24 cellular contexts compared by ENCODE assay signal in genomic region chr16:54591816-54592246, GRCh38.
"Had no signal": no experiment of that assay in that cellular context is flagged by ENCODE, and none has a peak within 500 bp of the region (broad histone marks: within the 10 kb centered on the region; RNA-seq: fewer than 3 reads in every experiment).

No MANE protein-coding gene starts in this region.

- H3K4me1 ChIP-seq: parathyroid adenoma, upper lobe of left lung had no signal

- H3K4me1 Mint-ChIP-seq: activated naive CD4-positive, alpha-beta T cell treated with anti-CD3 and anti-CD28 coated beads, Interleukin-2, amount 50 U/mL, for 24 hours; natural killer cell had no signal

- H3K36me3 Mint-ChIP-seq: activated naive CD4-positive, alpha-beta T cell treated with anti-CD3 and anti-CD28 coated beads, Interleukin-2, amount 50 U/mL, for 24 hours; natural killer cell had no signal

- H3K79me2 ChIP-seq: parathyroid adenoma had no signal

- H3K4me3 ChIP-seq: upper lobe of left lung had no signal

- H3K4me3 Mint-ChIP-seq: activated naive CD4-positive, alpha-beta T cell treated with anti-CD3 and anti-CD28 coated beads, Interleukin-2, amount 50 U/mL, for 24 hours; dendritic cell treated with granulocyte-macrophage colony-stimulating factor and Interleukin-4, amounts not matched to agents 40 ng/mL and 50 ng/mL, for 4 days; natural killer cell; T-helper 2 cell treated with Interferon-gamma antibody and Interleukin-4, amounts not matched to agents 5 μg/mL and 100 μg/mL, for 36 hours had no signal

- DNase-seq: activated CD4-positive, alpha-beta T cell treated with anti-CD3 and anti-CD28 coated beads, Interleukin-2, amount 50 U/mL, for 1 hour; activated CD4-positive, CD25-positive, alpha-beta regulatory T cell treated with anti-CD3 and anti-CD28 coated beads, Interleukin-2, amount 50 U/mL, for 72 hours; activated gamma-delta T cell treated with Interleukin-2 at 50 U/mL for 16 hours; activated T-cell treated with anti-CD3 and anti-CD28 coated beads, Interleukin-2, amount 50 U/mL, for 1 hour; aorta; brain microvascular endothelial cell; caudate nucleus; effector CD8-positive, alpha-beta T cell; foreskin melanocyte; left ventricle myocardium superior; mammary epithelial cell; midbrain; natural killer cell; right cardiac atrium; stimulated activated CD4-positive, alpha-beta T cell treated with anti-CD3 and anti-CD28 coated beads, Interleukin-12 subunit alpha, Interleukin-12 subunit beta, amount 100 ng/mL, for 4 hours; stimulated activated CD4-positive, alpha-beta T cell treated with anti-CD3 and anti-CD28 coated beads, Interleukin-4, amount 100 ng/mL, for 4 hours; stimulated activated naive CD8-positive, alpha-beta T cell treated with anti-CD3 and anti-CD28 coated beads, Interleukin-15, Interleukin-2, amounts not matched to agents 100 U/mL and 50 U/mL, for 24 hours; upper lobe of left lung had no signal

- H3K9me3 ChIP-seq: neutrophil, upper lobe of left lung had no signal

- H3K27ac ChIP-seq: brain microvascular endothelial cell, neutrophil, parathyroid adenoma, upper lobe of left lung, VCaP had no signal

- H3K36me3 ChIP-seq: brain microvascular endothelial cell, neutrophil, upper lobe of left lung had no signal

- H3K9me3 Mint-ChIP-seq: activated naive CD4-positive, alpha-beta T cell treated with anti-CD3 and anti-CD28 coated beads, Interleukin-2, amount 50 U/mL, for 24 hours; dendritic cell treated with granulocyte-macrophage colony-stimulating factor and Interleukin-4, amounts not matched to agents 40 ng/mL and 50 ng/mL, for 4 days; T-helper 2 cell treated with Interferon-gamma antibody and Interleukin-4, amounts not matched to agents 5 μg/mL and 100 μg/mL, for 36 hours had no signal

- H3K27ac Mint-ChIP-seq: activated naive CD4-positive, alpha-beta T cell treated with anti-CD3 and anti-CD28 coated beads, Interleukin-2, amount 50 U/mL, for 24 hours; dendritic cell treated with granulocyte-macrophage colony-stimulating factor and Interleukin-4, amounts not matched to agents 40 ng/mL and 50 ng/mL, for 4 days; natural killer cell; T-helper 2 cell treated with Interferon-gamma antibody and Interleukin-4, amounts not matched to agents 5 μg/mL and 100 μg/mL, for 36 hours had no signal

- H3K9ac ChIP-seq: parathyroid adenoma had no signal

- ATAC-seq: left ventricle myocardium superior; right cardiac atrium; stimulated activated naive CD8-positive, alpha-beta T cell treated with anti-CD3 and anti-CD28 coated beads, Interleukin-15, Interleukin-2, amounts not matched to agents 100 U/mL and 50 U/mL, for 24 hours had no signal

- H2AFZ ChIP-seq: parathyroid adenoma had no signal

- H3K27me3 ChIP-seq: upper lobe of left lung had no signal
